Comparison of ENCODE assay signal across 35 cellular contexts in the genomic region with DNA sequence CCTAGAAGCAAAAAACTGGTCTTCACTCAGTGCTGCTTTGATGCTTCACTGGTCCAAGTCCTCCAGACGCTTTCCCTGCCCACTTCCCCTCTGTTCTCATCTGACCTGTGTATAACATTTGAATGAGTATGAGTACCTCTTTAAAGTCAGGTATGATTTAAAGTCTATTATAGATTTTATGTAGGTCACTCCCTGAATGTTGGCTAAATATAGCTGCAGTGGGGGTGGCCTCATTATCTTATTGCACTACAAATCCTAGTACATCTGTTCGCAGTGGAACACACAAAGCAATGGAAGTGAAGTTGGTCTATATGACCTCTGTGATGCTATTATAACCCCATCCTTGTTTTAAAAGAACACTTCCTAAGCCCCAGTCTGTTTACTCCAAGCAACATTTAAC. TPM values are rescaled to one million over a fixed set of nuclear protein-coding genes. Genes with fewer than 3 reads are reported as not detected.
"Had no signal": no experiment of that assay in that cellular context is flagged by ENCODE, and none has a peak within 500 bp of the region (broad histone marks: within the 10 kb centered on the region; RNA-seq: fewer than 3 reads in every experiment).

No MANE protein-coding gene starts in this region.

- H2AFZ ChIP-seq: PC-9 had no signal

- H3K36me3 ChIP-seq: brain microvascular endothelial cell, SJSA1 had no signal

- DNase-seq: activated CD4-positive, alpha-beta memory T cell treated with anti-CD3 and anti-CD28 coated beads, Interleukin-2, amount 10 ng/mL, durations not matched to agents 7 days and 5 days; activated CD4-positive, alpha-beta T cell treated with anti-CD3 and anti-CD28 coated beads for 1 hour; activated CD4-positive, alpha-beta T cell treated with anti-CD3 and anti-CD28 coated beads for 48 hours; activated CD4-positive, CD25-positive, alpha-beta regulatory T cell; activated CD8-positive, alpha-beta memory T cell treated with anti-CD3 and anti-CD28 coated beads for 24 hours; activated CD8-positive, alpha-beta memory T cell treated with anti-CD3 and anti-CD28 coated beads, Interleukin-2, amount 10 ng/mL, durations not matched to agents 7 days and 5 days; activated CD8-positive, alpha-beta memory T cell treated with anti-CD3 and anti-CD28 coated beads, Interleukin-2, amount 50 U/mL, for 48 hours; activated effector memory CD4-positive, alpha-beta T cell treated with Interleukin-2 at 50 U/mL for 16 hours; activated naive CD4-positive, alpha-beta T cell; activated naive CD4-positive, alpha-beta T cell treated with anti-CD3 and anti-CD28 coated beads, Interleukin-2, amount 50 U/mL, for 16 hours; activated naive CD8-positive, alpha-beta T cell treated with anti-CD3 and anti-CD28 coated beads for 36 hours; activated T-cell treated with anti-CD3 and anti-CD28 coated beads, Interleukin-2, amount 50 U/mL, for 48 hours; amniotic stem cell; aorta; brain microvascular endothelial cell; NCI-H1092 treated with DMSO at 0.1 percent for 48 hours; NCI-H146; NCI-H187; NCI-H2029 treated with DMSO at 0.1 percent for 48 hours; NCI-H2107; NCI-H2171 treated with DMSO at 0.1 percent for 48 hours; NCI-H2227 treated with DMSO at 0.1 percent for 48 hours; NCI-H446; NCI-H510A treated with DMSO at 0.1 percent for 48 hours; NCI-H526 treated with DMSO at 0.1 percent for 48 hours; NK-92 treated with Interleukin-12 subunit alpha and Interleukin-12 subunit beta, amount 100 ng/mL, for 24 hours; PC-9; SHP77 treated with DMSO at 0.1 percent for 48 hours; SK-N-SH; T-cell; T-helper 2 cell; T-helper 9 cell had no signal

- H3K9me3 ChIP-seq: SJSA1, SK-N-SH had no signal

- FAIRE-seq: RCC 7860 had no signal

- H3K4me2 ChIP-seq: PC-9, SK-N-SH had no signal

- ATAC-seq: activated CD8-positive, alpha-beta memory T cell treated with anti-CD3 and anti-CD28 coated beads, Interleukin-2, amount 10 ng/mL, durations not matched to agents 7 days and 5 days; T-cell had no signal

- H3K9ac ChIP-seq: SK-N-SH had no signal

- H3K27me3 ChIP-seq: brain microvascular endothelial cell, SJSA1 had no signal

- H3K4me1 ChIP-seq: SJSA1 had no signal

- H3K27ac ChIP-seq: brain microvascular endothelial cell, PC-9, SJSA1, VCaP had no signal

- H3K4me3 ChIP-seq: PC-9, SJSA1 had no signal

RNA-seq across cellular contexts. Expression of gene ARHGEF33, which starts 33.2 kb away (rescaled TPM):
- total RNA-seq: SJSA1 had no signal
